Comparison of ENCODE assay signal across 9 cellular contexts in genomic region chr6:108948252-108948651, GRCh38.
DNase-seq lines count a peak whose midpoint lies in the region; ATAC-seq and TF ChIP-seq lines count a peak whose summit lies in the region.
"Had no signal": no experiment of that assay in that cellular context is flagged by ENCODE, and none has a peak within 500 bp of the region (broad histone marks: within the 10 kb centered on the region; RNA-seq: fewer than 3 reads in every experiment).

No MANE protein-coding gene starts in this region.

- H3K4me2 ChIP-seq in osteoblast (ENCODE audit: insufficient read depth, low read length) = peak overlapping the region; percentile 15

- H3K4me3 ChIP-seq in foreskin fibroblast (ENCODE audit: low read depth in 1 of 2, low read length in 2 of 2) (no peak overlapping the region), osteoblast (ENCODE audit: insufficient read depth, low read length) (no peak overlapping the region), upper lobe of left lung (no peak overlapping the region)

- ATAC-seq in upper lobe of left lung (ENCODE audit: low FRiP score in 2 of 2) = no peak

- peaks cover 51% of the 10 kb centered on the region for H3K4me1 ChIP-seq in osteoblast (ENCODE audit: insufficient read depth, low read length)
- H3K4me1 ChIP-seq in upper lobe of left lung = peaks cover 40 to 63% (median 52%) of the 10 kb centered on the region in 4 donors

- 18 to 26% methylated on average over 5 of the region's 5 CpGs for WGBS in upper lobe of left lung, 2 donors

- H3K27me3 ChIP-seq in osteoblast (ENCODE audit: insufficient read depth, low read length) (no peaks in the 10 kb centered on the region), upper lobe of left lung (no peaks in the 10 kb centered on the region)

- no peak for TF ChIP-seq EP300 in upper lobe of left lung (IDR thresholded peaks at IDR 0.05)

- H3K9me3 ChIP-seq in osteoblast (ENCODE audit: low read depth, low read length) (no peaks in the 10 kb centered on the region), upper lobe of left lung (no peaks in the 10 kb centered on the region)

- H2AFZ ChIP-seq in osteoblast (ENCODE audit: low read length) = peak overlapping the region; percentile 39

- peak; percentile 80 for DNase-seq in Ammon's horn (ENCODE audit: low spot score)
- DNase-seq in RPMI7951 (ENCODE audit: low read depth) = peak; percentile 46
- peak; percentile 34 to 64 for DNase-seq in foreskin fibroblast
- DNase-seq in osteoblast (ENCODE audit: insufficient read length, low spot score, missing footprints) = peak; percentile 56
- no peak for DNase-seq in EL
- no peak for DNase-seq in activated naive CD4-positive, alpha-beta T cell treated with anti-CD3 and anti-CD28 coated beads, Interleukin-2, amount 50 U/mL, for 16 hours
- DNase-seq in stimulated activated naive CD4-positive, alpha-beta T cell treated with Interleukin-2 at 50 U/mL for 16 hours (lab: John Stamatoyannopoulos, UW) = no peak
- DNase-seq in upper lobe of left lung = no peak
- DNase-seq: activated CD4-positive, alpha-beta T cell treated with anti-CD3 and anti-CD28 coated beads, Interleukin-2, amount 50 U/mL, for 48 hours had no signal

- H3K36me3 ChIP-seq in osteoblast (ENCODE audit: insufficient read depth, low read length) (no peaks in the 10 kb centered on the region), upper lobe of left lung (no peaks in the 10 kb centered on the region)

- no peaks in the 10 kb centered on the region for H4K20me1 ChIP-seq in osteoblast (ENCODE audit: insufficient read depth, low read length)

- TF ChIP-seq CTCF in foreskin fibroblast (IDR thresholded peaks at IDR 0.05; ENCODE audit: low read depth, low read length) = no peak
- no peak for TF ChIP-seq CTCF in osteoblast (IDR thresholded peaks at IDR 0.05; ENCODE audit: extremely low read depth, low read depth, low read length)
- no peak for TF ChIP-seq CTCF in upper lobe of left lung (IDR thresholded peaks at IDR 0.05)

- H3K27ac ChIP-seq in osteoblast (ENCODE audit: low read depth, low read length) (peak overlapping the region; percentile 92), upper lobe of left lung (peak overlapping the region in 2 of 4 donors; percentile 48 to 84)

- no peaks in the 10 kb centered on the region for H3K79me2 ChIP-seq in osteoblast (ENCODE audit: insufficient read depth, low read length)

- TF ChIP-seq POLR2A in upper lobe of left lung (IDR thresholded peaks at IDR 0.05) = no peak

Comparison
In these comparisons a context has a peak if more than half of its experiments do, and no peak if none do; other contexts are left out.
1. DNase-seq: peak in Ammon's horn (single experiment), RPMI7951 (single experiment), foreskin fibroblast (2 of 2) and osteoblast (single experiment); none in EL (single experiment), activated naive CD4-positive, alpha-beta T cell treated with anti-CD3 and anti-CD28 coated beads, Interleukin-2, amount 50 U/mL, for 16 hours (single experiment), stimulated activated naive CD4-positive, alpha-beta T cell treated with Interleukin-2 at 50 U/mL for 16 hours (single experiment) and upper lobe of left lung (0 of 2).